9 cellular contexts compared by ENCODE assay signal in genomic region chr16:4032768-4033167, GRCh38.
A peak's percentile ranks its signal among the peaks of the same experiment; 100 is the strongest.
DNase-seq lines count a peak whose midpoint lies in the region; ATAC-seq, FAIRE-seq and TF ChIP-seq lines count a peak whose summit lies in the region.
"Had no signal": no experiment of that assay in that cellular context is flagged by ENCODE, and none has a peak within 500 bp of the region (broad histone marks: within the 10 kb centered on the region; RNA-seq: fewer than 3 reads in every experiment).

No MANE protein-coding gene starts in this region.

- peak; percentile 39 for ATAC-seq in activated CD8-positive, alpha-beta memory T cell treated with anti-CD3 and anti-CD28 coated beads, Interleukin-2, amount 10 ng/mL, durations not matched to agents 7 days and 5 days
- ATAC-seq in GM18498 (IDR thresholded peaks at IDR 0.05; ENCODE audit: unreplicated experiment) = no peak

- no peak for TF ChIP-seq CTCF in GM10266 (IDR thresholded peaks at IDR 0.05; ENCODE audit: control insufficient read depth, insufficient read depth, low read depth, missing control alignments)

- no peak overlapping the region for H3K9ac ChIP-seq in mesendoderm (ENCODE audit: low read length)

- H3K4me3 ChIP-seq in mesendoderm (ENCODE audit: low read length) = no peak overlapping the region

- peaks cover 8% of the 10 kb centered on the region for H3K4me1 Mint-ChIP-seq in activated CD8-positive, alpha-beta memory T cell treated with anti-CD3 and anti-CD28 coated beads, Interleukin-2, amount 10 ng/mL, durations not matched to agents 7 days and 5 days

- H2BK15ac ChIP-seq in mesendoderm (replicated peaks; ENCODE audit: low read depth) = no peak overlapping the region

- DNase-seq in AG08395 (ENCODE audit: low spot score) (peak; percentile 60), HPDE6-E6E7 (ENCODE audit: extremely low spot score) (peak; percentile 57), mucosa of gallbladder (ENCODE audit: low spot score) (peak; percentile 50), mesendoderm (no peak), GM19239 (ENCODE audit: insufficient read length, low spot score) (no peak), GM10266 (ENCODE audit: extremely low spot score) (no peak)
- no peak for DNase-seq in activated CD8-positive, alpha-beta memory T cell treated with anti-CD3 and anti-CD28 coated beads, Interleukin-2, amount 10 ng/mL, durations not matched to agents 7 days and 5 days
- DNase-seq: EL had no signal

- H3K9me3 Mint-ChIP-seq in activated CD8-positive, alpha-beta memory T cell treated with anti-CD3 and anti-CD28 coated beads, Interleukin-2, amount 10 ng/mL, durations not matched to agents 7 days and 5 days (ENCODE audit: low read depth) = no peaks in the 10 kb centered on the region

- H3K36me3 Mint-ChIP-seq in activated CD8-positive, alpha-beta memory T cell treated with anti-CD3 and anti-CD28 coated beads, Interleukin-2, amount 10 ng/mL, durations not matched to agents 7 days and 5 days = no peaks in the 10 kb centered on the region

- H3K18ac ChIP-seq in mesendoderm (ENCODE audit: low read length) = no peak overlapping the region

- no peak overlapping the region for H3K4me2 ChIP-seq in mesendoderm (ENCODE audit: low read length)

- H2BK5ac ChIP-seq in mesendoderm (ENCODE audit: low read length) = no peak overlapping the region

- no peaks in the 10 kb centered on the region for H3K79me2 ChIP-seq in mesendoderm (ENCODE audit: control insufficient read depth, insufficient read depth, low read length)

- no peak overlapping the region for H4K5ac ChIP-seq in mesendoderm (ENCODE audit: low read length)

- no peaks in the 10 kb centered on the region for H3K27me3 ChIP-seq in mesendoderm (ENCODE audit: insufficient read depth, low read length, poor library complexity)

- no peak for FAIRE-seq in GM19239 (lab: Jason Lieb, UNC)

- CTCF ChIA-PET in activated CD8-positive, alpha-beta memory T cell treated with anti-CD3 and anti-CD28 coated beads, Interleukin-2, amount 10 ng/mL, durations not matched to agents 7 days and 5 days (lab: Charles Lee) = no interaction called here

- H2BK120ac ChIP-seq in mesendoderm (ENCODE audit: low read depth, low read length) = no peak overlapping the region

- no peaks in the 10 kb centered on the region for H3K79me1 ChIP-seq in mesendoderm (ENCODE audit: low read length)

- no peaks in the 10 kb centered on the region for H3K36me3 ChIP-seq in mesendoderm (ENCODE audit: control insufficient read depth, insufficient read depth, low read length)

- H3K4me3 Mint-ChIP-seq in activated CD8-positive, alpha-beta memory T cell treated with anti-CD3 and anti-CD28 coated beads, Interleukin-2, amount 10 ng/mL, durations not matched to agents 7 days and 5 days = no peak overlapping the region

- no peak overlapping the region for H3K27ac ChIP-seq in mesendoderm (ENCODE audit: low read depth, low read length)

- no peak overlapping the region for H2AK5ac ChIP-seq in mesendoderm (ENCODE audit: low read length)

- H3K56ac ChIP-seq in mesendoderm (ENCODE audit: low read length) = no peak overlapping the region

- no peaks in the 10 kb centered on the region for H3K27me3 Mint-ChIP-seq in activated CD8-positive, alpha-beta memory T cell treated with anti-CD3 and anti-CD28 coated beads, Interleukin-2, amount 10 ng/mL, durations not matched to agents 7 days and 5 days

- H3K27ac Mint-ChIP-seq in activated CD8-positive, alpha-beta memory T cell treated with anti-CD3 and anti-CD28 coated beads, Interleukin-2, amount 10 ng/mL, durations not matched to agents 7 days and 5 days = no peak overlapping the region

- H3K4ac ChIP-seq in mesendoderm (ENCODE audit: low read depth, low read length) = no peak overlapping the region

- H3K23ac ChIP-seq in mesendoderm (ENCODE audit: low read length) = no peak overlapping the region

- no CpG with 5 or more reads among the region's 13 CpGs for WGBS in mesendoderm (ENCODE audit: extremely low coverage, insufficient coverage, low lambda C conversion rate)

- H4K8ac ChIP-seq in mesendoderm (ENCODE audit: low read depth, low read length) = no peak overlapping the region

- no peaks in the 10 kb centered on the region for H3K4me1 ChIP-seq in mesendoderm (ENCODE audit: control insufficient read depth, low read depth, low read length)

Comparison
In these comparisons a context has a peak if more than half of its experiments do, and no peak if none do; other contexts are left out.
1. DNase-seq: peak in AG08395 (single experiment), HPDE6-E6E7 (single experiment) and mucosa of gallbladder (single experiment); none in activated CD8-positive, alpha-beta memory T cell treated with anti-CD3 and anti-CD28 coated beads, Interleukin-2, amount 10 ng/mL, durations not matched to agents 7 days and 5 days (single experiment), mesendoderm (single experiment), GM19239 (single experiment) and GM10266 (single experiment).